8 cellular contexts compared by ENCODE assay signal in the genomic region with DNA sequence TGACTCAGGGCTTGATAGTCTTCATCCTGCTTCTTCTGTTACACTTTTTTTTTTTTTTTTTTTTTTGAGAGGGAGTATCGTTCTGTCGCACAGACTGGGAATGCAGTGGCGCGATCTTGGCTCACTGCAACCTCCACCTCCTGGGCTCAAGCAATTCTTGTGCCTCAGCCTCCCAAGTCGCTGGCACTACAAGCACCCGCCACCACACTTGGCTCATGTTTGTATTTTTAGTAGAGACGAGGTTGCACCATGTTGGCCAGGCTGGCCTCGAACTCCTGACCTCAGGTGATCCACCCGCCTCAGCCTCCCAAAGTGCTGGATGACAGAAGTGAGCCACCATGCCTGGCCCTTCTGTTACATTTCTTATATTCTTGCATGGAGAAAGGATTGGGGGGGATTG. TPM values are rescaled to one million over a fixed set of nuclear protein-coding genes. Genes with fewer than 3 reads are reported as not detected.
A peak's percentile ranks its signal among the peaks of the same experiment; 100 is the strongest.
DNase-seq lines count a peak whose midpoint lies in the region; ATAC-seq, FAIRE-seq and TF ChIP-seq lines count a peak whose summit lies in the region.
"Not testable (repeated sequence)": the region's sequence is repeated elsewhere in the genome, so short reads cannot be mapped to it uniquely, and the experiment has no call there.

No MANE protein-coding gene starts in this region.

- not testable (repeated sequence) for DNase-seq in WTC11 (ENCODE audit: low spot score); K562 (ENCODE audit: extremely low read depth in 1 of 4, low spot score in 3 of 4); immature natural killer cell; neural crest cell (ENCODE audit: low read depth, low spot score); type B pancreatic cell (ENCODE audit: extremely low spot score, unreplicated experiment)
- peak; percentile 3 for DNase-seq in activated CD8-positive, alpha-beta T cell treated with anti-CD3 and anti-CD28 coated beads for 36 hours

- not testable (repeated sequence) for TF ChIP-seq RAD21 in K562 (CRISPR knock-in tag; conservative IDR thresholded peaks at IDR 0.05 in 1 of 2, IDR thresholded peaks at IDR 0.05 in 1 of 2)

- not testable (repeated sequence) for TF ChIP-seq POLR2A in K562 (conservative IDR thresholded peaks at IDR 0.05)

- ATAC-seq in WTC11; activated CD8-positive, alpha-beta T cell treated with anti-CD3 and anti-CD28 coated beads for 36 hours; activated T-helper 17 cell treated with anti-CD3 and anti-CD28 coated beads, Interleukin-2, amount 50 U/mL, for 72 hours (replicated peaks); K562: not testable (repeated sequence)

- H3K36me3 ChIP-seq in Loucy (ENCODE audit: insufficient read depth, low read length) = peaks cover 35% of the 10 kb centered on the region; the same call in 1 of the 2 replicates
- H3K36me3 ChIP-seq in K562 (ENCODE audit: control insufficient read depth, insufficient read depth, low read length) = peaks cover 69% of the 10 kb centered on the region

- H3K36me3 Mint-ChIP-seq in WTC11 = peaks cover 32% of the 10 kb centered on the region; the same call in 1 of the 2 replicates
- peaks cover 49% of the 10 kb centered on the region for H3K36me3 Mint-ChIP-seq in activated CD8-positive, alpha-beta T cell treated with anti-CD3 and anti-CD28 coated beads for 36 hours (ENCODE audit: low read depth)
- peaks cover 93% of the 10 kb centered on the region for H3K36me3 Mint-ChIP-seq in activated T-helper 17 cell treated with anti-CD3 and anti-CD28 coated beads, Interleukin-2, amount 50 U/mL, for 72 hours (ENCODE audit: low read depth)
- H3K36me3 Mint-ChIP-seq in immature natural killer cell; neural crest cell (ENCODE audit: low read depth); type B pancreatic cell: not testable (repeated sequence)

- H3F3A ChIP-seq in Loucy (ENCODE audit: low read depth) = not testable (repeated sequence)

- H3K4me1 Mint-ChIP-seq in WTC11 (peaks cover 34% of the 10 kb centered on the region), immature natural killer cell (peaks cover 47 to 57% of the 10 kb centered on the region in 2 donors), neural crest cell (peaks cover 32% of the 10 kb centered on the region), type B pancreatic cell (ENCODE audit: unreplicated experiment) (peaks cover 21% of the 10 kb centered on the region)
- peaks cover 34% of the 10 kb centered on the region for H3K4me1 Mint-ChIP-seq in activated CD8-positive, alpha-beta T cell treated with anti-CD3 and anti-CD28 coated beads for 36 hours (ENCODE audit: low read depth)
- peaks cover 14% of the 10 kb centered on the region for H3K4me1 Mint-ChIP-seq in activated T-helper 17 cell treated with anti-CD3 and anti-CD28 coated beads, Interleukin-2, amount 50 U/mL, for 72 hours

- not testable (repeated sequence) for FAIRE-seq in K562 (lab: Jason Lieb, UNC)

- H3K27ac Mint-ChIP-seq in WTC11 = 0 out of 2 replicates have a peak overlapping the region, but pooled peaks have one; percentile 15
- not testable (repeated sequence) for H3K27ac Mint-ChIP-seq in activated CD8-positive, alpha-beta T cell treated with anti-CD3 and anti-CD28 coated beads for 36 hours; neural crest cell (ENCODE audit: unreplicated experiment); type B pancreatic cell
- peak overlapping the region; percentile 98 for H3K27ac Mint-ChIP-seq in activated T-helper 17 cell treated with anti-CD3 and anti-CD28 coated beads, Interleukin-2, amount 50 U/mL, for 72 hours
- peak overlapping the region in 5 of 6 donors; percentile 12 to 59 (median 45) for H3K27ac Mint-ChIP-seq in immature natural killer cell

- TF ChIP-seq EP300 in K562 (IDR thresholded peaks at IDR 0.05; ENCODE audit: low read length) = not testable (repeated sequence)

- H3K27ac ChIP-seq in K562 (ENCODE audit: extremely low read depth, low read depth, low read length) = not testable (repeated sequence)

- H3K79me2 ChIP-seq in Loucy (ENCODE audit: insufficient read depth, low read length) = peaks cover 55% of the 10 kb centered on the region
- H3K79me2 ChIP-seq in K562 (ENCODE audit: control insufficient read depth, insufficient read depth, low read length) = peaks cover 65% of the 10 kb centered on the region

- not testable (repeated sequence) for H3K27me3 Mint-ChIP-seq in WTC11 (ENCODE audit: low read depth); activated CD8-positive, alpha-beta T cell treated with anti-CD3 and anti-CD28 coated beads for 36 hours; activated T-helper 17 cell treated with anti-CD3 and anti-CD28 coated beads, Interleukin-2, amount 50 U/mL, for 72 hours; neural crest cell (ENCODE audit: low read depth); type B pancreatic cell
- peaks cover 11 to 18% (median 13%) of the 10 kb centered on the region in 3 donors for H3K27me3 Mint-ChIP-seq in immature natural killer cell (ENCODE audit: low read depth in 3 of 3)

- BruUV-seq in K562 (replicated peaks; lab: Mats Ljungman, UMichigan) = not testable (repeated sequence)

- intact Hi-C loops in activated CD8-positive, alpha-beta T cell treated with anti-CD3 and anti-CD28 coated beads for 36 hours (cut with micrococcal nuclease) = loop anchor here (5.0 kb wide), 2 partner anchors 38 to 58 kb away; no protein-coding TSS in a partner anchor
- intact Hi-C loops in K562 (cut with micrococcal nuclease) = loop anchor here (5.0 kb wide), 3 partner anchors 53 to 223 kb away; a partner anchor contains a TSS

- 96% methylated on average over 8 of the region's 9 CpGs for WGBS in K562 (ENCODE audit: insufficient coverage, low coverage, missing lambda C conversion rate)

- in situ Hi-C loops in K562 (cut with MboI) = not testable (repeated sequence)

- not testable (repeated sequence) for H3K9me3 ChIP-seq in Loucy (ENCODE audit: insufficient read depth, low read depth, low read length); K562 (replicated peaks; ENCODE audit: control insufficient read depth, insufficient read depth, low read depth, low read length)

- CTCF ChIA-PET in WTC11 (lab: Charles Lee) = interaction anchor here (2.6 kb wide), 1 partner anchor 56 kb away, joined by 9 read pairs; no protein-coding TSS in a partner anchor
- CTCF ChIA-PET in activated CD8-positive, alpha-beta T cell treated with anti-CD3 and anti-CD28 coated beads for 36 hours (lab: Charles Lee) = interaction anchor here (0.7 to 2.1 kb wide), 3 partner anchors 11 to 227 kb away, joined by 3 to 18 read pairs (median 3); no protein-coding TSS in a partner anchor
- CTCF ChIA-PET in K562 (lab: Yijun Ruan, JAX; ENCODE audit: low intra/inter-chr PET ratio) = not testable (repeated sequence)

- H3K4me1 ChIP-seq in Loucy (ENCODE audit: insufficient read depth, low read length, poor library complexity, severe bottlenecking) (peaks cover 36% of the 10 kb centered on the region), K562 (replicated peaks in 1 of 2; ENCODE audit: control insufficient read depth in 2 of 2, insufficient read depth in 2 of 2, low read length in 2 of 2) (peaks cover 26 to 59% of the 10 kb centered on the region in 2 experiments)

- not testable (repeated sequence) for H2AFZ ChIP-seq in Loucy (ENCODE audit: low read length); K562 (ENCODE audit: low read depth, low read length)

- H3K9ac ChIP-seq in Loucy (ENCODE audit: low read depth, low read length, poor library complexity, severe bottlenecking); K562 (ENCODE audit: insufficient read depth in 1 of 2, low read depth in 2 of 2, low read length in 2 of 2): not testable (repeated sequence)

- H3K9me3 Mint-ChIP-seq in WTC11; activated CD8-positive, alpha-beta T cell treated with anti-CD3 and anti-CD28 coated beads for 36 hours; activated T-helper 17 cell treated with anti-CD3 and anti-CD28 coated beads, Interleukin-2, amount 50 U/mL, for 72 hours; immature natural killer cell; neural crest cell; type B pancreatic cell: not testable (repeated sequence)

- not testable (repeated sequence) for H3K9me2 ChIP-seq in Loucy (replicated peaks; ENCODE audit: low read depth, low read length)

- H3K27me3 ChIP-seq in Loucy (ENCODE audit: insufficient read depth, low read length, poor library complexity, severe bottlenecking); K562 (ENCODE audit: control insufficient read depth in 2 of 2, insufficient read depth in 2 of 2, low read length in 2 of 2): not testable (repeated sequence)

- POLR2A ChIA-PET in WTC11 (lab: Charles Lee); activated CD8-positive, alpha-beta T cell treated with anti-CD3 and anti-CD28 coated beads for 36 hours (lab: Charles Lee); K562 (lab: Yijun Ruan, JAX): not testable (repeated sequence)

- H3K4me3 Mint-ChIP-seq in WTC11; activated CD8-positive, alpha-beta T cell treated with anti-CD3 and anti-CD28 coated beads for 36 hours: not testable (repeated sequence)
- H3K4me3 Mint-ChIP-seq in activated T-helper 17 cell treated with anti-CD3 and anti-CD28 coated beads, Interleukin-2, amount 50 U/mL, for 72 hours = peak overlapping the region; percentile 92
- H3K4me3 Mint-ChIP-seq in immature natural killer cell = peak overlapping the region in 3 of 5 donors; percentile 13 to 25 (median 21)
- H3K4me3 Mint-ChIP-seq in neural crest cell = peak overlapping the region; percentile 66
- peak overlapping the region; percentile 39 for H3K4me3 Mint-ChIP-seq in type B pancreatic cell

- TF ChIP-seq CTCF in Loucy (conservative IDR thresholded peaks at IDR 0.05; ENCODE audit: low read length); WTC11 (IDR thresholded peaks at IDR 0.05); activated CD8-positive, alpha-beta T cell treated with anti-CD3 and anti-CD28 coated beads for 36 hours (IDR thresholded peaks at IDR 0.05); K562 (IDR thresholded peaks at IDR 0.05 in 2 of 3, conservative IDR thresholded peaks at IDR 0.05 in 1 of 3; ENCODE audit: insufficient read depth in 2 of 3, low read depth in 1 of 3, low read length in 3 of 3); neural crest cell (conservative IDR thresholded peaks at IDR 0.05); type B pancreatic cell (conservative IDR thresholded peaks at IDR 0.05): not testable (repeated sequence)

- not testable (repeated sequence) for H4K20me1 ChIP-seq in Loucy (ENCODE audit: insufficient read depth, low read length, poor library complexity, severe bottlenecking)
- H4K20me1 ChIP-seq in K562 (replicated peaks; ENCODE audit: control insufficient read depth, insufficient read depth, low read length) = peaks cover 12% of the 10 kb centered on the region; the same call in 1 of the 2 replicates

- H3K9me1 ChIP-seq in K562 (ENCODE audit: control insufficient read depth, insufficient read depth, low read length) = not testable (repeated sequence)

- H3K4me2 ChIP-seq in Loucy (ENCODE audit: low read depth, low read length, poor library complexity, severe bottlenecking) = peak overlapping the region; percentile 78
- not testable (repeated sequence) for H3K4me2 ChIP-seq in K562 (ENCODE audit: insufficient read depth, low read length)

- not testable (repeated sequence) for H3K4me3 ChIP-seq in Loucy (ENCODE audit: low read length, poor library complexity, severe bottlenecking); K562

RNA-seq across cellular contexts. Expression of a gene that starts 6.6 kb away (rescaled TPM):
- total RNA-seq in WTC11 (2021) (36.8 to 46.3 TPM (median 38.6 TPM) in 3 replicates), K562 (2014; rRNA removed) (49.9 and 69.9 TPM in 2 replicates), K562 (2014; rRNA removed; fragmentation: Illumina TruSeq; extraction: Trizol) (10.0 and 11.7 TPM in 2 replicates), K562 (2015; rRNA removed; fragmentation: Illumina TruSeq; extraction: Trizol) (34.8 and 36.0 TPM in 2 replicates), K562 (2021) (93.5 and 99.9 TPM in 2 replicates), neural crest cell (14.8 and 15.7 TPM in 2 replicates), type B pancreatic cell (ENCODE audit: low replicate concordance) (37.7 and 62.1 TPM in 2 replicates)
- 100 to 1,000 TPM; 111 to 117 TPM for total RNA-seq in activated CD8-positive, alpha-beta T cell treated with anti-CD3 and anti-CD28 coated beads for 36 hours
- total RNA-seq in activated T-helper 17 cell treated with anti-CD3 and anti-CD28 coated beads, Interleukin-2, amount 50 U/mL, for 72 hours = 100 to 1,000 TPM; 605 to 771 TPM
- total RNA-seq in K562 (2011; cell fraction: chromatin; rRNA removed; ENCODE audit: low replicate concordance) = 29.3 and 88.9 TPM in 2 replicates
- total RNA-seq in K562 (2011; cell fraction: nucleolus; rRNA removed) = 101 and 110 TPM in 2 replicates
- 63.1 TPM in 2 replicates for total RNA-seq in K562 (2011; cell fraction: nucleoplasm; rRNA removed)
- polyA plus RNA-seq in K562 (2011; rRNA removed) (22.4 and 30.8 TPM in 2 replicates), K562 (2014; fragmentation: Illumina TruSeq; extraction: Trizol) (36.4 and 61.7 TPM in 2 replicates), K562 (2014; fragmentation: Nextera tagmentation; extraction: Ambion mirVana) (1 to 10 TPM in 1 of 2 experiments, under 1 TPM in 1; 0.92 to 1.1 TPM), K562 (2014; rRNA removed) (49.1 and 50.3 TPM in 2 replicates), immature natural killer cell (10 to 100 TPM; 18.2 to 22.8 (median 20.8) TPM)
- 31.2 and 60.1 TPM in 2 replicates for polyA plus RNA-seq in K562 (2011; cell fraction: cytosol; rRNA removed)
- polyA plus RNA-seq in K562 (2011; cell fraction: nucleus; rRNA removed) = 42.7 and 71.3 TPM in 2 replicates
- polyA plus RNA-seq in K562 (2012) = 74.8 and 95.4 TPM in 2 replicates
- polyA minus RNA-seq in K562 (2011; rRNA and poly(A)+ RNA removed) = 12.3 and 17.9 TPM in 2 replicates
- 47.5 and 65.9 TPM in 2 replicates for polyA minus RNA-seq in K562 (2011; cell fraction: cytosol; rRNA and poly(A)+ RNA removed)
- 24.6 and 32.0 TPM in 2 replicates for polyA minus RNA-seq in K562 (2011; cell fraction: nucleus; rRNA and poly(A)+ RNA removed)

RNA-seq across cellular contexts. Expression of a gene that starts 9.3 kb away (rescaled TPM):
- total RNA-seq in WTC11 (2021) (9.7 to 10.2 TPM (median 10.0 TPM) in 3 replicates), K562 (2014; rRNA removed) (0.86 and 1.6 TPM in 2 replicates), K562 (2014; rRNA removed; fragmentation: Illumina TruSeq; extraction: Trizol) (0.73 and 1.1 TPM in 2 replicates), K562 (2015; rRNA removed; fragmentation: Illumina TruSeq; extraction: Trizol) (0.72 and 1.1 TPM in 2 replicates), K562 (2021) (1.3 and 2.6 TPM in 2 replicates), neural crest cell (2.8 TPM in 2 replicates), type B pancreatic cell (ENCODE audit: low replicate concordance) (3.1 TPM in 2 replicates)
- total RNA-seq in activated CD8-positive, alpha-beta T cell treated with anti-CD3 and anti-CD28 coated beads for 36 hours = 1 to 10 TPM; 4.1 to 4.6 TPM
- total RNA-seq in activated T-helper 17 cell treated with anti-CD3 and anti-CD28 coated beads, Interleukin-2, amount 50 U/mL, for 72 hours = 100 to 1,000 TPM in 1 of 2 donors, 10 to 100 TPM in 1; 98.5 to 122 TPM
- total RNA-seq in K562 (2011; cell fraction: chromatin; rRNA removed; ENCODE audit: low replicate concordance) = 3.7 and 18.5 TPM in 2 replicates
- total RNA-seq in K562 (2011; cell fraction: nucleolus; rRNA removed) = 5.1 and 10.8 TPM in 2 replicates
- total RNA-seq in K562 (2011; cell fraction: nucleoplasm; rRNA removed) = 3.3 and 6.0 TPM in 2 replicates
- polyA plus RNA-seq in K562 (2011; rRNA removed) (0.38 and 1.0 TPM in 2 replicates), K562 (2014; fragmentation: Illumina TruSeq; extraction: Trizol) (0.55 and 0.66 TPM in 2 replicates), K562 (2014; fragmentation: Nextera tagmentation; extraction: Ambion mirVana) (under 1 TPM; 0.82 to 0.91 TPM), K562 (2014; rRNA removed) (0.78 and 2.5 TPM in 2 replicates), immature natural killer cell (10 to 100 TPM; 28.6 to 73.2 (median 53.5) TPM)
- 0.83 and 1.2 TPM in 2 replicates for polyA plus RNA-seq in K562 (2011; cell fraction: cytosol; rRNA removed)
- 4.8 and 6.6 TPM in 2 replicates for polyA plus RNA-seq in K562 (2011; cell fraction: nucleus; rRNA removed)
- polyA plus RNA-seq in K562 (2012) = 1.1 and 2.8 TPM in 2 replicates
- polyA minus RNA-seq in K562 (2011; rRNA and poly(A)+ RNA removed) = 0.14 and 0.45 TPM in 2 replicates
- 0.86 and 2.5 TPM in 2 replicates for polyA minus RNA-seq in K562 (2011; cell fraction: cytosol; rRNA and poly(A)+ RNA removed)
- polyA minus RNA-seq in K562 (2011; cell fraction: nucleus; rRNA and poly(A)+ RNA removed) = 4.0 and 4.3 TPM in 2 replicates

RNA-seq across cellular contexts. Expression of a gene that starts 28.1 kb away (rescaled TPM):
- 27.9 to 31.5 TPM (median 31.0 TPM) in 3 replicates for total RNA-seq in WTC11 (2021)
- total RNA-seq in activated CD8-positive, alpha-beta T cell treated with anti-CD3 and anti-CD28 coated beads for 36 hours = 10 to 100 TPM; 85.0 to 87.7 TPM
- 100 to 1,000 TPM; 121 to 127 TPM for total RNA-seq in activated T-helper 17 cell treated with anti-CD3 and anti-CD28 coated beads, Interleukin-2, amount 50 U/mL, for 72 hours
- 447 and 1,128 TPM in 2 replicates for total RNA-seq in K562 (2011; cell fraction: chromatin; rRNA removed; ENCODE audit: low replicate concordance)
- total RNA-seq in K562 (2011; cell fraction: nucleolus; rRNA removed) = 692 and 704 TPM in 2 replicates
- 460 and 506 TPM in 2 replicates for total RNA-seq in K562 (2011; cell fraction: nucleoplasm; rRNA removed)
- total RNA-seq in K562 (2014; rRNA removed) = 35.0 and 53.7 TPM in 2 replicates
- total RNA-seq in K562 (2014; rRNA removed; fragmentation: Illumina TruSeq; extraction: Trizol) = 20.6 and 25.0 TPM in 2 replicates
- total RNA-seq in K562 (2015; rRNA removed; fragmentation: Illumina TruSeq; extraction: Trizol) = 43.3 and 43.4 TPM in 2 replicates
- 116 and 151 TPM in 2 replicates for total RNA-seq in K562 (2021)
- polyA plus RNA-seq in K562 (2011; rRNA removed) = 71.7 and 195 TPM in 2 replicates
- polyA plus RNA-seq in K562 (2011; cell fraction: cytosol; rRNA removed) = 119 and 133 TPM in 2 replicates
- 1,870 and 1,995 TPM in 2 replicates for polyA plus RNA-seq in K562 (2011; cell fraction: nucleus; rRNA removed)
- 92.0 and 210 TPM in 2 replicates for polyA plus RNA-seq in K562 (2012)
- polyA plus RNA-seq in K562 (2014; fragmentation: Illumina TruSeq; extraction: Trizol) = 130 and 131 TPM in 2 replicates
- polyA plus RNA-seq in K562 (2014; fragmentation: Nextera tagmentation; extraction: Ambion mirVana) = 10 to 100 TPM in 1 of 2 experiments, 1 to 10 TPM in 1; 7.3 to 13.7 TPM
- polyA plus RNA-seq in K562 (2014; rRNA removed) = 114 and 121 TPM in 2 replicates
- 30.7 and 41.4 TPM in 2 replicates for polyA minus RNA-seq in K562 (2011; rRNA and poly(A)+ RNA removed)
- polyA minus RNA-seq in K562 (2011; cell fraction: cytosol; rRNA and poly(A)+ RNA removed) = 71.5 and 84.4 TPM in 2 replicates
- 264 and 379 TPM in 2 replicates for polyA minus RNA-seq in K562 (2011; cell fraction: nucleus; rRNA and poly(A)+ RNA removed)
- polyA plus RNA-seq in immature natural killer cell = 1 to 10 TPM; 4.1 to 7.4 (median 5.4) TPM
- total RNA-seq in neural crest cell = 78.0 and 81.6 TPM in 2 replicates
- 43.0 and 60.2 TPM in 2 replicates for total RNA-seq in type B pancreatic cell (ENCODE audit: low replicate concordance)

RNA-seq across cellular contexts. Expression of a gene that starts 57.4 kb away (rescaled TPM):
- 16.4 to 23.6 TPM (median 21.7 TPM) in 3 replicates for total RNA-seq in WTC11 (2021)
- total RNA-seq in activated CD8-positive, alpha-beta T cell treated with anti-CD3 and anti-CD28 coated beads for 36 hours = 10 to 100 TPM; 34.2 to 35.6 TPM
- total RNA-seq in activated T-helper 17 cell treated with anti-CD3 and anti-CD28 coated beads, Interleukin-2, amount 50 U/mL, for 72 hours = 10 to 100 TPM; 15.9 to 19.0 TPM
- total RNA-seq in K562 (2011; cell fraction: chromatin; rRNA removed; ENCODE audit: low replicate concordance) = 27.3 and 60.3 TPM in 2 replicates
- total RNA-seq in K562 (2011; cell fraction: nucleolus; rRNA removed) = 59.5 and 62.4 TPM in 2 replicates
- 46.9 and 47.9 TPM in 2 replicates for total RNA-seq in K562 (2011; cell fraction: nucleoplasm; rRNA removed)
- 54.1 and 64.9 TPM in 2 replicates for total RNA-seq in K562 (2014; rRNA removed)
- total RNA-seq in K562 (2014; rRNA removed; fragmentation: Illumina TruSeq; extraction: Trizol) = 28.2 and 33.0 TPM in 2 replicates
- total RNA-seq in K562 (2015; rRNA removed; fragmentation: Illumina TruSeq; extraction: Trizol) = 36.6 and 36.9 TPM in 2 replicates
- 42.6 and 43.0 TPM in 2 replicates for total RNA-seq in K562 (2021)
- polyA plus RNA-seq in K562 (2011; rRNA removed) = 30.8 and 33.4 TPM in 2 replicates
- polyA plus RNA-seq in K562 (2011; cell fraction: cytosol; rRNA removed) = 37.1 and 49.7 TPM in 2 replicates
- polyA plus RNA-seq in K562 (2011; cell fraction: nucleus; rRNA removed) = 37.0 and 41.5 TPM in 2 replicates
- 29.7 and 31.4 TPM in 2 replicates for polyA plus RNA-seq in K562 (2012)
- polyA plus RNA-seq in K562 (2014; fragmentation: Illumina TruSeq; extraction: Trizol) = 51.7 and 54.2 TPM in 2 replicates
- polyA plus RNA-seq in K562 (2014; fragmentation: Nextera tagmentation; extraction: Ambion mirVana) = 10 to 100 TPM; 14.9 to 21.3 TPM
- polyA plus RNA-seq in K562 (2014; rRNA removed) = 55.8 and 65.8 TPM in 2 replicates
- 21.5 and 26.2 TPM in 2 replicates for polyA minus RNA-seq in K562 (2011; rRNA and poly(A)+ RNA removed)
- polyA minus RNA-seq in K562 (2011; cell fraction: cytosol; rRNA and poly(A)+ RNA removed) = 10.3 and 15.1 TPM in 2 replicates
- polyA minus RNA-seq in K562 (2011; cell fraction: nucleus; rRNA and poly(A)+ RNA removed) = 28.9 and 44.4 TPM in 2 replicates
- polyA plus RNA-seq in immature natural killer cell = 10 to 100 TPM; 25.5 to 33.1 (median 32.1) TPM
- 15.7 and 16.7 TPM in 2 replicates for total RNA-seq in neural crest cell
- total RNA-seq in type B pancreatic cell (ENCODE audit: low replicate concordance) = 16.8 and 18.9 TPM in 2 replicates
